9 cellular contexts compared by ENCODE assay signal in genomic region chr3:131174752-131175151, GRCh38.
A peak's percentile ranks its signal among the peaks of the same experiment; 100 is the strongest.
DNase-seq lines count a peak whose midpoint lies in the region; ATAC-seq and TF ChIP-seq lines count a peak whose summit lies in the region.
"Had no signal": no experiment of that assay in that cellular context is flagged by ENCODE, and none has a peak within 500 bp of the region (broad histone marks: within the 10 kb centered on the region; RNA-seq: fewer than 3 reads in every experiment).

No MANE protein-coding gene starts in this region.

- no peak overlapping the region for H3K4me2 ChIP-seq in GM23338

- H3K9me3 Mint-ChIP-seq in GM23338: no peaks in the 10 kb centered on the region

- H3K9me2 ChIP-seq in GM23338 (ENCODE audit: insufficient read depth): 0 out of 2 replicates have a peak, but pooled peaks cover 5% of the 10 kb centered on the region

- H3K27ac ChIP-seq in epithelial cell of prostate (no peak overlapping the region), GM23338 (ENCODE audit: low read depth) (no peak overlapping the region), tibial artery (no peak overlapping the region)
- H3K27ac ChIP-seq: foreskin keratinocyte had no signal

- in situ Hi-C loops in KBM-7 (cut with MboI; ENCODE audit: low pct_unique_long_range_greater_than_20kb, low sequenced_read_pairs): no loop called here

- no peak overlapping the region for H3K4me3 Mint-ChIP-seq in GM23338

- H3K4me1 ChIP-seq in GM23338 (ENCODE audit: insufficient read depth): no peaks in the 10 kb centered on the region
- no peaks in the 10 kb centered on the region for H3K4me1 ChIP-seq in tibial artery

- intact Hi-C loops in tibial artery (cut with DNase I; ENCODE audit: low total_unique reads): no loop called here

- ATAC-seq in GM18498 (IDR thresholded peaks at IDR 0.05; ENCODE audit: unreplicated experiment) (peak; percentile 97), GM21447 (IDR thresholded peaks at IDR 0.05; ENCODE audit: unreplicated experiment) (peak; percentile 98), GM23338 (no peak)
- ATAC-seq: foreskin keratinocyte had no signal

- TF ChIP-seq CTCF in GM23338 (conservative IDR thresholded peaks at IDR 0.05; ENCODE audit: low read depth in 2 of 2) (no peak), tibial artery (IDR thresholded peaks at IDR 0.05) (no peak)

- H3K4me1 Mint-ChIP-seq in GM23338: no peaks in the 10 kb centered on the region

- H3K27me3 ChIP-seq in GM23338 (ENCODE audit: insufficient read depth) (no peaks in the 10 kb centered on the region), tibial artery (no peaks in the 10 kb centered on the region)
- H3K27me3 ChIP-seq: foreskin keratinocyte had no signal

- peaks cover 0 to under 1% (median 0%) of the 10 kb centered on the region in 3 donors for H3K9me3 ChIP-seq in tibial artery

- H4K20me1 ChIP-seq in GM23338 (replicated peaks; ENCODE audit: insufficient read depth): no peaks in the 10 kb centered on the region

- DNase-seq in KBM-7: peak; percentile 82
- peak; percentile 18 for DNase-seq in epithelial cell of prostate (ENCODE audit: low read depth, low spot score)
- no peak for DNase-seq in GM23338 (ENCODE audit: low spot score)
- DNase-seq in tibial artery: no peak
- no peak for DNase-seq in hepatic stellate cell (ENCODE audit: low spot score)
- no peak for DNase-seq in NCI-H345 (lab: John Stamatoyannopoulos, UW)

- H3F3A ChIP-seq in GM23338 (replicated peaks; ENCODE audit: low read depth): no peaks in the 10 kb centered on the region

- no peak overlapping the region for H3K4me3 ChIP-seq in GM23338
- H3K4me3 ChIP-seq in tibial artery: no peak overlapping the region

- H3K27ac Mint-ChIP-seq in GM23338: no peak overlapping the region

- no peaks in the 10 kb centered on the region for H3K79me2 ChIP-seq in GM23338 (replicated peaks; ENCODE audit: insufficient read depth)

- no peaks in the 10 kb centered on the region for H3K36me3 ChIP-seq in GM23338 (ENCODE audit: insufficient read depth)
- H3K36me3 ChIP-seq in tibial artery: peaks cover 4 to 18% (median 6%) of the 10 kb centered on the region in 3 donors

- H3K27me3 Mint-ChIP-seq in GM23338 (ENCODE audit: insufficient read depth, low read depth, poor library complexity): no peaks in the 10 kb centered on the region

- no peak overlapping the region for H2AFZ ChIP-seq in GM23338

- H3K36me3 Mint-ChIP-seq in GM23338 (ENCODE audit: low read depth): no peaks in the 10 kb centered on the region; the same call in 2 of the 3 replicates

TF ChIP-seq in GM23338, 12 proteins besides CTCF, POLR2A, EP300 and RAD21 (continues in another document):
- TF ChIP-seq JUNB (IDR thresholded peaks at IDR 0.05; ENCODE audit: unreplicated experiment): no peak
- TF ChIP-seq EZH2phosphoT487 (IDR thresholded peaks at IDR 0.05; ENCODE audit: unreplicated experiment): no peak
- no peak for TF ChIP-seq ETS1 (IDR thresholded peaks at IDR 0.05)
- no peak for TF ChIP-seq POLR2AphosphoS5 (IDR thresholded peaks at IDR 0.05; ENCODE audit: low read depth)
- TF ChIP-seq REST (IDR thresholded peaks at IDR 0.05; ENCODE audit: unreplicated experiment): no peak
- no peak for TF ChIP-seq ZNF331 (CRISPR knock-in tag; IDR thresholded peaks at IDR 0.05; ENCODE audit: low read depth)
- no peak for TF ChIP-seq NANOG (IDR thresholded peaks at IDR 0.05; ENCODE audit: borderline replicate concordance)
- no peak for TF ChIP-seq CREB1 (CRISPR knock-in tag; IDR thresholded peaks at IDR 0.05; ENCODE audit: low read depth)
- no peak for TF ChIP-seq STAT1 (IDR thresholded peaks at IDR 0.05; ENCODE audit: unreplicated experiment)
- no peak for TF ChIP-seq EZH2 (IDR thresholded peaks at IDR 0.05; ENCODE audit: low read depth, unreplicated experiment)
- TF ChIP-seq ZNF114 (CRISPR knock-in tag; IDR thresholded peaks at IDR 0.05): no peak

Comparison
In these comparisons a context has a peak if more than half of its experiments do, and no peak if none do; other contexts are left out.
1. DNase-seq: peak in KBM-7 (single experiment) and epithelial cell of prostate (single experiment); none in GM23338 (single experiment), tibial artery (0 of 2), hepatic stellate cell (single experiment) and NCI-H345 (single experiment).